Comparison of ENCODE assay signal across 9 cellular contexts in genomic region chr12:80632835-80633234, GRCh38.
DNase-seq lines count a peak whose midpoint lies in the region; ATAC-seq lines count a peak whose summit lies in the region.
"Had no signal": no experiment of that assay in that cellular context is flagged by ENCODE, and none has a peak within 500 bp of the region (broad histone marks: within the 10 kb centered on the region; RNA-seq: fewer than 3 reads in every experiment).

No MANE protein-coding gene starts in this region.

- H3K4me3 ChIP-seq in SJCRH30 (no peak overlapping the region), right cardiac atrium (ENCODE audit: low read length) (no peak overlapping the region)

- H3K27me3 ChIP-seq in SJCRH30 (no peaks in the 10 kb centered on the region), right cardiac atrium (ENCODE audit: control insufficient read depth, insufficient read depth) (no peaks in the 10 kb centered on the region)

- DNase-seq in COLO829 (ENCODE audit: low spot score) (peak; percentile 13), HCEC 1CT (peak; percentile 32), SJCRH30 (peak; percentile 39 to 51), inferior parietal cortex (ENCODE audit: extremely low spot score) (peak; percentile 4), dedifferentiated amniotic fluid mesenchymal stem cell (ENCODE audit: extremely low spot score) (no peak), G401 (ENCODE audit: low spot score) (no peak), right cardiac atrium (no peak)
- DNase-seq: activated CD4-positive, alpha-beta T cell treated with anti-CD3 and anti-CD28 coated beads for 48 hours had no signal

- intact Hi-C loops in right cardiac atrium (cut with DNase I), result no loop called here

- in situ Hi-C loops in G401 (cut with HindIII; ENCODE audit: low sequenced_read_pairs), result no loop called here

- peaks cover 8% of the 10 kb centered on the region for H3K4me1 ChIP-seq in SJCRH30
- peaks cover 4% of the 10 kb centered on the region for H3K4me1 ChIP-seq in right cardiac atrium (ENCODE audit: control insufficient read depth, insufficient read depth, low read length)

- ATAC-seq in GM21825 (IDR thresholded peaks at IDR 0.05; ENCODE audit: unreplicated experiment), result no peak
- no peak for ATAC-seq in right cardiac atrium

- no peaks in the 10 kb centered on the region for H3K36me3 ChIP-seq in SJCRH30

- no peaks in the 10 kb centered on the region for H3K9me3 ChIP-seq in SJCRH30 (replicated peaks)
- no peaks in the 10 kb centered on the region for H3K9me3 ChIP-seq in right cardiac atrium (ENCODE audit: control insufficient read depth, low read length)

- WGBS in right cardiac atrium, result 40% methylated on average over 4 of the region's 4 CpGs

- H3K27ac ChIP-seq in SJCRH30, result no peak overlapping the region
- H3K27ac ChIP-seq in right cardiac atrium (ENCODE audit: low read length), result no peak overlapping the region

Comparison
In these comparisons a context has a peak if more than half of its experiments do, and no peak if none do; other contexts are left out.
1. DNase-seq: peak in COLO829 (single experiment), HCEC 1CT (single experiment), SJCRH30 (2 of 2) and inferior parietal cortex (single experiment); none in dedifferentiated amniotic fluid mesenchymal stem cell (single experiment), G401 (single experiment) and right cardiac atrium (0 of 3).